In the genomic region with DNA sequence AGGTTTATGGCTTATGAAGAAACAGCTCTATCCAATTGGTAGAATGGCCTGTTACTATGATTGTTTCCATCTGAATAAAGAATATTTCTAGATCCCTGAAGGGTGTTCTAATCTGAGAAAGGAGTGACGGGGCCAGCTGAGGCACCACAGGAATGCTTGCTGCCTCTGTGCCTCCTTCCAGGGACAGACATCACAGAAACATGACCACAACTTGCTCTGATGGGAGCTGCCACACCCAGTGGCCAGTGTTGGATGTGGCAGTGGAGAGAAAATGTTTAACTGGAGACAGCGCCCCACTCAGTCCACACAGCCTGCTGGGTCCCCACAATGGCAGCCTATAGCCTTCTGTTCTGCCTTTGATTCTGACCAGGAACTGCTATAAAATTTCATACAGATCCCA, we compare ENCODE assay signal across 18 cellular contexts. TPM values are rescaled to one million over a fixed set of nuclear protein-coding genes. Genes with fewer than 3 reads are reported as not detected.
DNase-seq lines count a peak whose midpoint lies in the region; ATAC-seq, FAIRE-seq and TF ChIP-seq lines count a peak whose summit lies in the region.
"Had no signal": no experiment of that assay in that cellular context is flagged by ENCODE, and none has a peak within 500 bp of the region (broad histone marks: within the 10 kb centered on the region; RNA-seq: fewer than 3 reads in every experiment).

No MANE protein-coding gene starts in this region.

- H3K36me3 ChIP-seq in HepG2 (replicated peaks in 1 of 2; ENCODE audit: control insufficient read depth in 1 of 2, insufficient read depth in 2 of 2, low read length in 2 of 2), result no peaks in the 10 kb centered on the region; a peak in 1 of 5 replicates
- no peaks in the 10 kb centered on the region for H3K36me3 ChIP-seq in right lobe of liver
- peaks cover 0 to 15% (median 11%) of the 10 kb centered on the region in 4 donors for H3K36me3 ChIP-seq in esophagus muscularis mucosa
- H3K36me3 ChIP-seq: ovary had no signal

- no TSS peak for BruUV-seq in HepG2 (replicated peaks; lab: Mats Ljungman, UMichigan)

- ATAC-seq in HepG2, result peak; percentile 24; the same call in 2 of the 3 replicates
- ATAC-seq in right lobe of liver, result no peak
- no peak for ATAC-seq in HG02852 (IDR thresholded peaks at IDR 0.05; ENCODE audit: unreplicated experiment)

- intact Hi-C loops in HepG2 (cut with micrococcal nuclease; ENCODE audit: unreplicated experiment), result no loop called here
- intact Hi-C loops in right lobe of liver (cut with DNase I), result no loop called here
- intact Hi-C loops in esophagus muscularis mucosa (cut with DNase I), result no loop called here

- in situ Hi-C loops in HepG2 (cut with HindIII; ENCODE audit: extremely low pct_ligation_motif_present, low pct_unique_long_range_greater_than_20kb), result no loop called here

- H3K27me3 ChIP-seq in HepG2 (ENCODE audit: control insufficient read depth in 1 of 2, insufficient read depth in 2 of 2, low read length in 2 of 2) (no peaks in the 10 kb centered on the region), right lobe of liver (no peaks in the 10 kb centered on the region), esophagus muscularis mucosa (no peaks in the 10 kb centered on the region)
- H3K27me3 ChIP-seq: ovary had no signal

- H3K9ac ChIP-seq in HepG2 (ENCODE audit: insufficient read depth, low read depth, low read length), result no peak overlapping the region

- no peak for TF ChIP-seq POLR2A in HepG2 (IDR thresholded peaks at IDR 0.05; ENCODE audit: insufficient read depth in 1 of 2, low read depth in 2 of 2, low read length in 2 of 2)
- TF ChIP-seq POLR2A in right lobe of liver (IDR thresholded peaks at IDR 0.05), result no peak
- no peak for TF ChIP-seq POLR2A in esophagus muscularis mucosa (IDR thresholded peaks at IDR 0.05; ENCODE audit: low read depth)

- TF ChIP-seq EP300 in HepG2 (IDR thresholded peaks at IDR 0.05; ENCODE audit: low read depth in 2 of 2, low read length in 2 of 2) (no peak), HepG2 (CRISPR knock-in tag; IDR thresholded peaks at IDR 0.05; ENCODE audit: borderline replicate concordance) (no peak), esophagus muscularis mucosa (IDR thresholded peaks at IDR 0.05) (no peak)

- H3K9me3 ChIP-seq in HepG2 (ENCODE audit: low read length) (no peaks in the 10 kb centered on the region), right lobe of liver (no peaks in the 10 kb centered on the region), esophagus muscularis mucosa (no peaks in the 10 kb centered on the region)
- H3K9me3 ChIP-seq: ovary had no signal

- TF ChIP-seq CTCF in HepG2 (CRISPR knock-in tag; IDR thresholded peaks at IDR 0.05) (no peak), right lobe of liver (IDR thresholded peaks at IDR 0.05) (no peak), esophagus muscularis mucosa (IDR thresholded peaks at IDR 0.05) (no peak)

- no peaks in the 10 kb centered on the region for H3K79me2 ChIP-seq in HepG2 (ENCODE audit: insufficient read depth, low read length)

- H3K4me3 ChIP-seq in HepG2 (replicated peaks in 1 of 3; ENCODE audit: insufficient read depth in 1 of 3, low read depth in 2 of 3, low read length in 3 of 3) (no peak overlapping the region), right lobe of liver (no peak overlapping the region), esophagus muscularis mucosa (no peak overlapping the region)
- H3K4me3 ChIP-seq: ovary had no signal

- peaks cover 14% of the 10 kb centered on the region for H3K4me1 ChIP-seq in HepG2 (ENCODE audit: insufficient read depth, low read length)
- no peaks in the 10 kb centered on the region for H3K4me1 ChIP-seq in right lobe of liver
- peaks cover 28 to 41% (median 39%) of the 10 kb centered on the region in 4 donors for H3K4me1 ChIP-seq in esophagus muscularis mucosa

- H3K4me2 ChIP-seq in HepG2 (ENCODE audit: low read depth, low read length), result no peak overlapping the region

- DNase-seq in HepG2 (ENCODE audit: low spot score), result no peak
- DNase-seq in right lobe of liver, result no peak
- DNase-seq in RPMI7951 (ENCODE audit: low read depth), result peak; percentile 32
- DNase-seq in fibroblast of gingiva (ENCODE audit: low read depth), result peak; percentile 52
- no peak for DNase-seq in NCI-H69 (lab: John Stamatoyannopoulos, UW)
- no peak for DNase-seq in epidermal melanocyte (ENCODE audit: insufficient read length, low spot score)
- DNase-seq in esophagus muscularis mucosa (ENCODE audit: extremely low spot score), result no peak
- DNase-seq: activated effector memory CD4-positive, alpha-beta T cell treated with Interleukin-2 at 50 U/mL for 16 hours; effector memory CD4-positive, alpha-beta T cell; glutamatergic neuron; midbrain; NCI-H187; NCI-H526 treated with DMSO at 0.1 percent for 48 hours; ovary; stimulated activated CD4-positive, alpha-beta T cell treated with anti-CD3 and anti-CD28 coated beads, Interleukin-12 subunit alpha, Interleukin-12 subunit beta, amount 100 ng/mL, for 4 hours had no signal

- H4K20me1 ChIP-seq in HepG2 (ENCODE audit: insufficient read depth, low read length), result no peaks in the 10 kb centered on the region

- H2AFZ ChIP-seq in HepG2 (ENCODE audit: low read length), result no peak overlapping the region

- CTCF ChIA-PET in HepG2 (lab: Yijun Ruan, JAX; ENCODE audit: low intra/inter-chr PET ratio, low total read pairs), result no interaction called here

- no peak for TF ChIP-seq RAD21 in HepG2 (CRISPR knock-in tag; IDR thresholded peaks at IDR 0.05)

- FAIRE-seq in HepG2 (lab: Jason Lieb, UNC), result no peak
- FAIRE-seq: D721Med, keratinocyte had no signal

- POLR2A ChIA-PET in HepG2 (lab: Yijun Ruan, JAX), result no interaction called here

- no peak overlapping the region for H3K27ac ChIP-seq in HepG2 (ENCODE audit: extremely low read length, insufficient read depth, low read length)
- no peak overlapping the region for H3K27ac ChIP-seq in right lobe of liver
- H3K27ac ChIP-seq in esophagus muscularis mucosa (replicated peaks in 1 of 4), result no peak overlapping the region
- H3K27ac ChIP-seq: ovary had no signal

- 92% methylated on average over 2 of the region's 2 CpGs for WGBS in HepG2 (ENCODE audit: low lambda C conversion rate)
- WGBS in right lobe of liver (ENCODE audit: insufficient coverage, low coverage, low lambda C conversion rate, missing lambda C conversion rate), result no CpG with 5 or more reads among the region's 2 CpGs
- WGBS in esophagus muscularis mucosa, result 94% methylated on average over 2 of the region's 2 CpGs

RNA-seq across cellular contexts. Expression of a gene that starts 38.6 kb away (rescaled TPM):
- total RNA-seq in HepG2 (2016; rRNA removed; fragmentation: Illumina TruSeq; extraction: Trizol) (3.1 and 7.3 TPM in 2 replicates), right lobe of liver (10 to 100 TPM; 10.7 to 17.2 (median 13.4) TPM), esophagus muscularis mucosa (10 to 100 TPM; 48.2 to 80.6 (median 63.4) TPM)
- total RNA-seq in HepG2 (2016; cell fraction: cytosol; rRNA removed; fragmentation: Illumina TruSeq; extraction: Trizol; ENCODE audit: low read depth), result 8.5 and 8.9 TPM in 2 replicates
- total RNA-seq in HepG2 (2016; cell fraction: insoluble cytoplasmic fraction; rRNA removed; fragmentation: Illumina TruSeq; extraction: Trizol), result 3.0 and 7.7 TPM in 2 replicates
- 12.5 and 13.0 TPM in 2 replicates for total RNA-seq in HepG2 (2016; cell fraction: membrane; rRNA removed; fragmentation: Illumina TruSeq; extraction: Trizol)
- total RNA-seq in HepG2 (2016; cell fraction: nucleus; rRNA removed; fragmentation: Illumina TruSeq; extraction: Trizol), result 8.3 and 9.6 TPM in 2 replicates
- 13.6 and 17.7 TPM in 2 replicates for polyA plus RNA-seq in HepG2 (2011; rRNA removed)
- polyA plus RNA-seq in HepG2 (2011; cell fraction: cytosol; rRNA removed), result 7.5 and 8.6 TPM in 2 replicates
- 84.3 and 90.2 TPM in 2 replicates for polyA plus RNA-seq in HepG2 (2011; cell fraction: nucleus; rRNA removed)
- 16.5 and 24.7 TPM in 2 replicates for polyA plus RNA-seq in HepG2 (2012)
- 12.4 and 13.5 TPM in 2 replicates for polyA plus RNA-seq in HepG2 (2016; cell fraction: cytosol; fragmentation: Illumina TruSeq; extraction: Trizol; ENCODE audit: low read depth)
- 7.5 and 8.7 TPM in 2 replicates for polyA plus RNA-seq in HepG2 (2016; cell fraction: insoluble cytoplasmic fraction; fragmentation: Illumina TruSeq; extraction: Trizol; ENCODE audit: low read depth)
- 19.0 and 21.4 TPM in 2 replicates for polyA plus RNA-seq in HepG2 (2016; cell fraction: membrane; fragmentation: Illumina TruSeq; extraction: Trizol; ENCODE audit: low read depth)
- 34.7 and 41.3 TPM in 2 replicates for polyA plus RNA-seq in HepG2 (2016; cell fraction: nucleus; fragmentation: Illumina TruSeq; extraction: Trizol; ENCODE audit: insufficient read depth, low read depth)
- polyA minus RNA-seq in HepG2 (2011; rRNA and poly(A)+ RNA removed; ENCODE audit: low replicate concordance), result 11.7 and 13.6 TPM in 2 replicates
- polyA minus RNA-seq in HepG2 (2011; cell fraction: cytosol; rRNA and poly(A)+ RNA removed), result 4.0 and 5.1 TPM in 2 replicates
- polyA minus RNA-seq in HepG2 (2011; cell fraction: nucleus; rRNA and poly(A)+ RNA removed), result 20.6 and 20.9 TPM in 2 replicates
- 4.0 and 5.5 TPM in 2 replicates for total RNA-seq in RPMI7951 (2014; rRNA removed; shearing (Covaris generic))

RNA-seq across cellular contexts. Expression of a gene that starts 51.8 kb away (rescaled TPM):
- total RNA-seq in HepG2 (2016; rRNA removed; fragmentation: Illumina TruSeq; extraction: Trizol), result 0.18 TPM in 1 of 2 replicates, not detected in the other
- not detected in 2 replicates for total RNA-seq in HepG2 (2016; cell fraction: cytosol; rRNA removed; fragmentation: Illumina TruSeq; extraction: Trizol; ENCODE audit: low read depth)
- total RNA-seq in HepG2 (2016; cell fraction: insoluble cytoplasmic fraction; rRNA removed; fragmentation: Illumina TruSeq; extraction: Trizol), result 0.17 TPM in 1 of 2 replicates, not detected in the other
- not detected in 2 replicates for total RNA-seq in HepG2 (2016; cell fraction: membrane; rRNA removed; fragmentation: Illumina TruSeq; extraction: Trizol)
- 1.0 TPM in 1 of 2 replicates, not detected in the other for total RNA-seq in HepG2 (2016; cell fraction: nucleus; rRNA removed; fragmentation: Illumina TruSeq; extraction: Trizol)
- 0.82 and 1.1 TPM in 2 replicates for polyA plus RNA-seq in HepG2 (2011; rRNA removed)
- 0.19 and 0.32 TPM in 2 replicates for polyA plus RNA-seq in HepG2 (2011; cell fraction: cytosol; rRNA removed)
- polyA plus RNA-seq in HepG2 (2011; cell fraction: nucleus; rRNA removed), result 2.3 and 3.2 TPM in 2 replicates
- polyA plus RNA-seq in HepG2 (2012), result 0.19 and 0.71 TPM in 2 replicates
- not detected in 2 replicates for polyA plus RNA-seq in HepG2 (2016; cell fraction: cytosol; fragmentation: Illumina TruSeq; extraction: Trizol; ENCODE audit: low read depth)
- polyA plus RNA-seq in HepG2 (2016; cell fraction: insoluble cytoplasmic fraction; fragmentation: Illumina TruSeq; extraction: Trizol; ENCODE audit: low read depth), result not detected in 2 replicates
- polyA plus RNA-seq in HepG2 (2016; cell fraction: membrane; fragmentation: Illumina TruSeq; extraction: Trizol; ENCODE audit: low read depth), result not detected in 2 replicates
- polyA plus RNA-seq in HepG2 (2016; cell fraction: nucleus; fragmentation: Illumina TruSeq; extraction: Trizol; ENCODE audit: insufficient read depth, low read depth), result 0.67 TPM in 1 of 2 replicates, not detected in the other
- 0.23 and 0.64 TPM in 2 replicates for polyA minus RNA-seq in HepG2 (2011; rRNA and poly(A)+ RNA removed; ENCODE audit: low replicate concordance)
- polyA minus RNA-seq in HepG2 (2011; cell fraction: cytosol; rRNA and poly(A)+ RNA removed), result not detected in 2 replicates
- polyA minus RNA-seq in HepG2 (2011; cell fraction: nucleus; rRNA and poly(A)+ RNA removed), result 1.7 and 2.4 TPM in 2 replicates
- 1 to 10 TPM in 4 of 6 experiments, under 1 TPM in 2; 0.60 to 6.9 (median 2.3) TPM for total RNA-seq in right lobe of liver
- 0.10 and 0.12 TPM in 2 replicates for total RNA-seq in RPMI7951 (2014; rRNA removed; shearing (Covaris generic))
- total RNA-seq in esophagus muscularis mucosa, result 1 to 10 TPM in 2 of 4 donors, not detected in 2; 1.4 to 2.2 TPM

Comparison
In these comparisons a context has a peak if more than half of its experiments do, and no peak if none do; other contexts are left out.
1. DNase-seq: peak in RPMI7951 (single experiment) and fibroblast of gingiva (single experiment); none in HepG2 (single experiment), right lobe of liver (0 of 3), NCI-H69 (single experiment), epidermal melanocyte (single experiment) and esophagus muscularis mucosa (single experiment).